12 cellular contexts compared by ENCODE assay signal in genomic region chr2:42367835-42368234, GRCh38. TPM values are rescaled to one million over a fixed set of nuclear protein-coding genes. Genes with fewer than 3 reads are reported as not detected.
A peak's percentile ranks its signal among the peaks of the same experiment; 100 is the strongest.
DNase-seq lines count a peak whose midpoint lies in the region; ATAC-seq and TF ChIP-seq lines count a peak whose summit lies in the region.
"Had no signal": no experiment of that assay in that cellular context is flagged by ENCODE, and none has a peak within 500 bp of the region (broad histone marks: within the 10 kb centered on the region; RNA-seq: fewer than 3 reads in every experiment).

No MANE protein-coding gene starts in this region.

- no peak overlapping the region for H2AFZ ChIP-seq in Karpas-422 (ENCODE audit: low read length)
- H2AFZ ChIP-seq: parathyroid adenoma had no signal

- no peaks in the 10 kb centered on the region for H4K20me1 ChIP-seq in Karpas-422 (ENCODE audit: insufficient read depth, low read depth, low read length)

- no peak for TF ChIP-seq CTCF in body of pancreas (IDR thresholded peaks at IDR 0.05)
- TF ChIP-seq CTCF in foreskin fibroblast (IDR thresholded peaks at IDR 0.05; ENCODE audit: low read depth, low read length): no peak
- TF ChIP-seq CTCF in brain microvascular endothelial cell (IDR thresholded peaks at IDR 0.05; ENCODE audit: low read depth, low read length, missing control alignments): no peak

- WGBS in body of pancreas, 2 donors: 41 to 43% methylated on average over 3 of the region's 3 CpGs

- H3K27me3 ChIP-seq in body of pancreas: no peaks in the 10 kb centered on the region
- no peaks in the 10 kb centered on the region for H3K27me3 ChIP-seq in brain microvascular endothelial cell (replicated peaks)
- no peaks in the 10 kb centered on the region for H3K27me3 ChIP-seq in Karpas-422 (ENCODE audit: low read length)

- no peak overlapping the region for H3K9ac ChIP-seq in Karpas-422 (ENCODE audit: low read length)
- H3K9ac ChIP-seq: parathyroid adenoma had no signal

- H3K36me3 ChIP-seq in body of pancreas (replicated peaks in 1 of 2; ENCODE audit: insufficient read depth in 1 of 2, low read depth in 2 of 2) (no peaks in the 10 kb centered on the region), brain microvascular endothelial cell (replicated peaks) (no peaks in the 10 kb centered on the region), Karpas-422 (ENCODE audit: insufficient read depth, low read length) (no peaks in the 10 kb centered on the region)

- no peak overlapping the region for H3K4me2 ChIP-seq in Karpas-422 (ENCODE audit: low read depth, low read length, poor library complexity, severe bottlenecking)

- DNase-seq in EH (ENCODE audit: low read depth) (peak; percentile 21), body of pancreas (peak in 1 of 4 donors; percentile 5), foreskin fibroblast (peak; percentile 50 to 71), sciatic nerve (ENCODE audit: low spot score) (no peak), brain microvascular endothelial cell (no peak), DMS79 (lab: John Stamatoyannopoulos, UW) (no peak), Karpas-422 (no peak), NCI-H1048 (lab: John Stamatoyannopoulos, UW) (no peak)
- DNase-seq: activated naive CD4-positive, alpha-beta T cell treated with anti-CD3 and anti-CD28 coated beads, Interleukin-2, amount 10 ng/mL, durations not matched to agents 7 days and 5 days; DND-41; trophoblast cell had no signal

- intact Hi-C loops in body of pancreas (cut with DNase I) (no loop called here), sciatic nerve (cut with DNase I) (no loop called here)

- no peaks in the 10 kb centered on the region for H3K79me2 ChIP-seq in Karpas-422 (ENCODE audit: low read length)
- H3K79me2 ChIP-seq: parathyroid adenoma had no signal

- no peak overlapping the region for H3K27ac ChIP-seq in body of pancreas
- no peak overlapping the region for H3K27ac ChIP-seq in brain microvascular endothelial cell
- H3K27ac ChIP-seq in Karpas-422 (ENCODE audit: low read length): no peak overlapping the region
- H3K27ac ChIP-seq: parathyroid adenoma had no signal

- peaks cover 9% of the 10 kb centered on the region for H3K4me1 ChIP-seq in body of pancreas
- H3K4me1 ChIP-seq in Karpas-422 (ENCODE audit: low read length): no peaks in the 10 kb centered on the region
- H3K4me1 ChIP-seq: parathyroid adenoma had no signal

- H3K9me3 ChIP-seq in body of pancreas (no peaks in the 10 kb centered on the region), Karpas-422 (ENCODE audit: low read length) (no peaks in the 10 kb centered on the region)

- TF ChIP-seq POLR2A in body of pancreas (IDR thresholded peaks at IDR 0.05): no peak

- no peaks in the 10 kb centered on the region for H3K9me2 ChIP-seq in Karpas-422 (replicated peaks; ENCODE audit: insufficient read depth, low read length)

- in situ Hi-C loops in brain microvascular endothelial cell (cut with HindIII; ENCODE audit: low pct_ligation_motif_present, low sequenced_read_pairs): no loop called here

- H3K4me3 ChIP-seq in body of pancreas: no peak overlapping the region
- no peak overlapping the region for H3K4me3 ChIP-seq in foreskin fibroblast (ENCODE audit: low read depth in 1 of 2, low read length in 2 of 2)
- H3K4me3 ChIP-seq in brain microvascular endothelial cell (ENCODE audit: low read depth, low read length): no peak overlapping the region
- no peak overlapping the region for H3K4me3 ChIP-seq in Karpas-422 (ENCODE audit: low read length)

- ATAC-seq in body of pancreas (peak; percentile 57), sciatic nerve (peak; percentile 43)

RNA-seq across cellular contexts. Expression of gene COX7A2L, which starts 6.8 kb away (rescaled TPM):
- 10 to 100 TPM; 41.9 to 58.1 TPM for total RNA-seq in body of pancreas
- total RNA-seq in sciatic nerve: 67.7 TPM
- 202 and 232 TPM in 2 replicates for total RNA-seq in Karpas-422 (2014; rRNA removed; shearing (Covaris generic); ENCODE audit: low replicate concordance)

Comparison
In these comparisons a context has a peak if more than half of its experiments do, and no peak if none do; other contexts are left out.
1. DNase-seq: peak in EH (single experiment) and foreskin fibroblast (2 of 2); none in sciatic nerve (single experiment), brain microvascular endothelial cell (single experiment), DMS79 (single experiment), Karpas-422 (single experiment) and NCI-H1048 (single experiment).